Comparison of ENCODE assay signal across 10 cellular contexts in genomic region chr9:117718085-117718484, GRCh38. TPM values are rescaled to one million over a fixed set of nuclear protein-coding genes. Genes with fewer than 3 reads are reported as not detected.
A peak's percentile ranks its signal among the peaks of the same experiment; 100 is the strongest.
DNase-seq lines count a peak whose midpoint lies in the region; ATAC-seq and TF ChIP-seq lines count a peak whose summit lies in the region.
"Had no signal": no experiment of that assay in that cellular context is flagged by ENCODE, and none has a peak within 500 bp of the region (broad histone marks: within the 10 kb centered on the region; RNA-seq: fewer than 3 reads in every experiment).

No MANE protein-coding gene starts in this region.

- H4K20me1 ChIP-seq in osteoblast (ENCODE audit: insufficient read depth, low read length): no peaks in the 10 kb centered on the region

- H3K27me3 ChIP-seq in osteoblast (ENCODE audit: insufficient read depth, low read length): no peaks in the 10 kb centered on the region

- H3K27ac ChIP-seq in osteoblast (ENCODE audit: low read depth, low read length): peak overlapping the region; percentile 85
- H3K27ac ChIP-seq: C4-2B had no signal

- H3K4me2 ChIP-seq in osteoblast (ENCODE audit: insufficient read depth, low read length): peak overlapping the region; percentile 37

- TF ChIP-seq CTCF in osteoblast (IDR thresholded peaks at IDR 0.05; ENCODE audit: extremely low read depth, low read depth, low read length): no peak

- no peak for DNase-seq in activated naive CD4-positive, alpha-beta T cell treated with anti-CD3 and anti-CD28 coated beads, Interleukin-2, amount 50 U/mL, for 72 hours (ENCODE audit: low spot score in 2 of 2)
- DNase-seq in activated naive CD4-positive, alpha-beta T cell (lab: John Stamatoyannopoulos, UW): no peak
- DNase-seq in SKM-1 treated with dmso at 0.1 percent for 144 hours (lab: John Stamatoyannopoulos, UW; ENCODE audit: unreplicated experiment) (peak; percentile 97), osteoblast (ENCODE audit: insufficient read length, low spot score, missing footprints) (no peak), HCEC 1CT (no peak), T-helper 9 cell (no peak), GOT3 (lab: John Stamatoyannopoulos, UW) (no peak)

- no peaks in the 10 kb centered on the region for H3K36me3 Mint-ChIP-seq in activated naive CD4-positive, alpha-beta T cell treated with anti-CD3 and anti-CD28 coated beads, Interleukin-2, amount 50 U/mL, for 72 hours

- H3K9me3 Mint-ChIP-seq in activated naive CD4-positive, alpha-beta T cell treated with anti-CD3 and anti-CD28 coated beads, Interleukin-2, amount 50 U/mL, for 72 hours: peaks cover 0 to 3% of the 10 kb centered on the region in 2 donors

- H3K36me3 ChIP-seq in osteoblast (ENCODE audit: insufficient read depth, low read length): peaks cover 14% of the 10 kb centered on the region

- no peaks in the 10 kb centered on the region for H3K9me3 ChIP-seq in osteoblast (ENCODE audit: low read depth, low read length)
- H3K9me3 ChIP-seq: thoracic aorta had no signal

- H3K4me3 ChIP-seq in osteoblast (ENCODE audit: insufficient read depth, low read length): no peak overlapping the region
- H3K4me3 ChIP-seq: thoracic aorta had no signal

- no peak overlapping the region for H2AFZ ChIP-seq in osteoblast (ENCODE audit: low read length)

- no peaks in the 10 kb centered on the region for H3K79me2 ChIP-seq in osteoblast (ENCODE audit: insufficient read depth, low read length)

- ATAC-seq in activated naive CD4-positive, alpha-beta T cell treated with anti-CD3 and anti-CD28 coated beads, Interleukin-2, amount 50 U/mL, for 72 hours: peak; percentile 26 to 84
- peak; percentile 99 for ATAC-seq in HG03064 (IDR thresholded peaks at IDR 0.05; ENCODE audit: low read depth, unreplicated experiment)

- no peak overlapping the region for H3K27ac Mint-ChIP-seq in activated naive CD4-positive, alpha-beta T cell treated with anti-CD3 and anti-CD28 coated beads, Interleukin-2, amount 50 U/mL, for 72 hours

- H3K4me1 ChIP-seq in osteoblast (ENCODE audit: insufficient read depth, low read length): peaks cover 37% of the 10 kb centered on the region

RNA-seq across cellular contexts. Expression of gene TLR4, which starts 13.9 kb away (rescaled TPM):
- total RNA-seq in activated naive CD4-positive, alpha-beta T cell treated with anti-CD3 and anti-CD28 coated beads, Interleukin-2, amount 50 U/mL, for 72 hours: not detected
- total RNA-seq in osteoblast: 44.2 and 46.7 TPM in 2 replicates

Comparison
In these comparisons a context has a peak if more than half of its experiments do, and no peak if none do; other contexts are left out.
1. RNA of gene TLR4, which starts 13.9 kb away (total RNA-seq): 44.2 to 46.7 TPM in osteoblast; not detected in activated naive CD4-positive, alpha-beta T cell treated with anti-CD3 and anti-CD28 coated beads, Interleukin-2, amount 50 U/mL, for 72 hours; every median in the first group is over 10 times any median in the second.